ENCODE assay signal across 10 cellular contexts in genomic region chr19:42850981-42851717, GRCh38. TPM values are rescaled to one million over a fixed set of nuclear protein-coding genes. Genes with fewer than 3 reads are reported as not detected.
DNase-seq lines count a peak whose midpoint lies in the region; ATAC-seq and TF ChIP-seq lines count a peak whose summit lies in the region.
"Had no signal": no experiment of that assay in that cellular context is flagged by ENCODE, and none has a peak within 500 bp of the region (broad histone marks: within the 10 kb centered on the region; RNA-seq: fewer than 3 reads in every experiment).

No MANE protein-coding gene starts in this region.

- ATAC-seq in left lobe of liver (no peak), HG02981 (IDR thresholded peaks at IDR 0.05; ENCODE audit: unreplicated experiment) (no peak)
- ATAC-seq: left colon had no signal

- no peaks in the 10 kb centered on the region for H3K27me3 ChIP-seq in layer of hippocampus (ENCODE audit: control insufficient read depth, insufficient read depth, low read length)

- DNase-seq in AG08395 (ENCODE audit: low spot score), result peak; percentile 87
- peak; percentile 99 for DNase-seq in M059J (ENCODE audit: low read depth)
- DNase-seq in choroid plexus epithelial cell (ENCODE audit: low read depth), result peak; percentile 95
- no peak for DNase-seq in left lobe of liver (ENCODE audit: low spot score)
- DNase-seq in NCI-H128 (lab: John Stamatoyannopoulos, UW; ENCODE audit: unreplicated experiment), result no peak
- DNase-seq in stimulated activated naive CD4-positive, alpha-beta T cell treated with Interleukin-2 at 50 U/mL for 16 hours (lab: John Stamatoyannopoulos, UW), result no peak
- DNase-seq: CD4-positive, alpha-beta memory T cell; left colon had no signal

- no peak for TF ChIP-seq CTCF in choroid plexus epithelial cell (conservative IDR thresholded peaks at IDR 0.05; ENCODE audit: low read depth, low read length)

- H3K4me3 ChIP-seq in choroid plexus epithelial cell (ENCODE audit: low read depth, low read length), result no peak overlapping the region

- H3K27ac ChIP-seq in layer of hippocampus (ENCODE audit: low read depth, low read length), result peak overlapping the region; percentile 6

RNA-seq across cellular contexts. Expression of gene PSG1, which starts 28.4 kb away (rescaled TPM):
- 11.0 and 13.6 TPM in 2 replicates for total RNA-seq in M059J (2014; rRNA removed; shearing (Covaris generic))
- not detected for total RNA-seq in left lobe of liver
- total RNA-seq: CD4-positive, alpha-beta memory T cell; left colon had no signal

Comparison
In these comparisons a context has a peak if more than half of its experiments do, and no peak if none do; other contexts are left out.
1. DNase-seq: peak in AG08395 (single experiment), M059J (single experiment) and choroid plexus epithelial cell (single experiment); none in left lobe of liver (single experiment), NCI-H128 (single experiment) and stimulated activated naive CD4-positive, alpha-beta T cell treated with Interleukin-2 at 50 U/mL for 16 hours (single experiment).
2. RNA of gene PSG1, which starts 28.4 kb away (total RNA-seq): 11.0 to 13.6 TPM in M059J; not detected in left lobe of liver (single experiment); every median in the first group is over 10 times any median in the second.